Comparison of ENCODE assay signal across 14 cellular contexts in the genomic region with DNA sequence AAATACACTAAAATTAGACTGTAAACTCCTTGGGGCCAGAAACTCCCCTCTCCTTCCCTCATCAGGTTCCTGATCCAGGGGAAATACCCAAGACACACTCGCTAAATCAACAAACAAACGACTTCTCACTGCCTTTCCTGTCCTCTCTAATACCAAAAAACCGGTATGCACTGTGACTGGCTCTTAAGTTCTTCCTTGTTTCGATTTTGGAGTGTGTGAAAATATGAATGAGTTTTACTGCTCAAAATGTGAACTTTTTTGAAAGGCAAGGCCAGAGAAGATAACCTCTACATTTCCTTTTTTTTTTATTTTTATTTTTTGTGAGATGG.
DNase-seq lines count a peak whose midpoint lies in the region; ATAC-seq and TF ChIP-seq lines count a peak whose summit lies in the region.
"Had no signal": no experiment of that assay in that cellular context is flagged by ENCODE, and none has a peak within 500 bp of the region (broad histone marks: within the 10 kb centered on the region; RNA-seq: fewer than 3 reads in every experiment).

No MANE protein-coding gene starts in this region.

- 39 to 50% methylated on average over 4 of the region's 4 CpGs for WGBS in transverse colon (ENCODE audit: low coverage in 1 of 2), 2 donors
- WGBS in testis, 2 donors: 68 to 77% methylated on average over 4 of the region's 4 CpGs

- in situ Hi-C loops in transverse colon (cut with MboI; ENCODE audit: low pct_ligation_motif_present in 1 of 4, low pct_unique_long_range_greater_than_20kb in 1 of 4, low sequenced_read_pairs in 3 of 4): no loop called here

- no peak overlapping the region for H3K4me3 Mint-ChIP-seq in T-helper 2 cell treated with Interferon-gamma antibody and Interleukin-4, amounts not matched to agents 5 μg/mL and 100 μg/mL, for 36 hours
- no peak overlapping the region for H3K4me3 Mint-ChIP-seq in CD8-positive, alpha-beta T cell
- H3K4me3 Mint-ChIP-seq: CD4-positive, alpha-beta memory T cell had no signal

- DNase-seq in NOMO-1 (lab: John Stamatoyannopoulos, UW; ENCODE audit: unreplicated experiment in 2 of 2) (peak; percentile 4 to 18), NOMO-1 treated with dmso at 0.1 percent for 144 hours (lab: John Stamatoyannopoulos, UW; ENCODE audit: unreplicated experiment) (no peak), GM20000 (ENCODE audit: low spot score) (peak; percentile 42), left lung (no peak), transverse colon (no peak), testis (no peak)
- no peak for DNase-seq in T-helper 2 cell treated with Interferon-gamma antibody and Interleukin-4, amounts not matched to agents 5 μg/mL and 100 μg/mL, for 36 hours (ENCODE audit: low spot score)
- DNase-seq in CD8-positive, alpha-beta T cell: no peak
- DNase-seq: SIG-M5 had no signal

- H3K9me3 ChIP-seq in left lung: no peaks in the 10 kb centered on the region
- no peaks in the 10 kb centered on the region for H3K9me3 ChIP-seq in transverse colon
- H3K9me3 ChIP-seq in testis: no peaks in the 10 kb centered on the region
- H3K9me3 ChIP-seq in CD8-positive, alpha-beta T cell (ENCODE audit: low read length): no peaks in the 10 kb centered on the region
- H3K9me3 ChIP-seq: upper lobe of left lung had no signal

- no peak for TF ChIP-seq EP300 in transverse colon (IDR thresholded peaks at IDR 0.05; ENCODE audit: low read depth)

- H3K27ac Mint-ChIP-seq in T-helper 2 cell treated with Interferon-gamma antibody and Interleukin-4, amounts not matched to agents 5 μg/mL and 100 μg/mL, for 36 hours: peak overlapping the region; percentile 12
- no peak overlapping the region for H3K27ac Mint-ChIP-seq in CD8-positive, alpha-beta T cell
- H3K27ac Mint-ChIP-seq: CD4-positive, alpha-beta memory T cell had no signal

- peaks cover 0 to 9% of the 10 kb centered on the region in 2 donors for H3K36me3 ChIP-seq in left lung
- H3K36me3 ChIP-seq in transverse colon: no peaks in the 10 kb centered on the region
- H3K36me3 ChIP-seq in testis (ENCODE audit: low read depth, missing control alignments): no peaks in the 10 kb centered on the region
- no peaks in the 10 kb centered on the region for H3K36me3 ChIP-seq in CD8-positive, alpha-beta T cell (ENCODE audit: insufficient read depth, low read length)

- ATAC-seq in left lung: peak; percentile 65
- ATAC-seq in CD8-positive, alpha-beta T cell: no peak

- no peak for TF ChIP-seq CTCF in GM20000 (IDR thresholded peaks at IDR 0.05; ENCODE audit: extremely low read depth, missing control alignments)
- TF ChIP-seq CTCF in left lung (IDR thresholded peaks at IDR 0.05): no peak
- no peak for TF ChIP-seq CTCF in transverse colon (IDR thresholded peaks at IDR 0.05)
- no peak for TF ChIP-seq CTCF in testis (IDR thresholded peaks at IDR 0.05)
- no peak for TF ChIP-seq CTCF in CD8-positive, alpha-beta T cell (IDR thresholded peaks at IDR 0.05)

- peaks cover 5% of the 10 kb centered on the region for H3K4me1 Mint-ChIP-seq in T-helper 2 cell treated with Interferon-gamma antibody and Interleukin-4, amounts not matched to agents 5 μg/mL and 100 μg/mL, for 36 hours (ENCODE audit: low read depth)
- no peaks in the 10 kb centered on the region for H3K4me1 Mint-ChIP-seq in CD8-positive, alpha-beta T cell (ENCODE audit: low read depth)

- intact Hi-C loops in left lung (cut with DNase I) (no loop called here), transverse colon (cut with DNase I; ENCODE audit: low total_unique reads) (loop anchor here (2.0 kb wide), 1 partner anchor 57 kb away; no protein-coding TSS in a partner anchor), testis (cut with DNase I; ENCODE audit: low total_unique reads) (no loop called here)
- intact Hi-C loops in CD8-positive, alpha-beta T cell (cut with DNase I, micrococcal nuclease): no loop called here

- H3K36me3 Mint-ChIP-seq in T-helper 2 cell treated with Interferon-gamma antibody and Interleukin-4, amounts not matched to agents 5 μg/mL and 100 μg/mL, for 36 hours (ENCODE audit: low read depth): no peaks in the 10 kb centered on the region
- H3K36me3 Mint-ChIP-seq in CD8-positive, alpha-beta T cell: no peaks in the 10 kb centered on the region
- H3K36me3 Mint-ChIP-seq: CD4-positive, alpha-beta memory T cell had no signal

- H3K27ac ChIP-seq in left lung: no peak overlapping the region
- H3K27ac ChIP-seq in transverse colon: no peak overlapping the region
- H3K27ac ChIP-seq in testis: no peak overlapping the region
- no peak overlapping the region for H3K27ac ChIP-seq in CD8-positive, alpha-beta T cell (ENCODE audit: low read depth, low read length)
- H3K27ac ChIP-seq: 22Rv1, HL-60, upper lobe of left lung had no signal

- H3K27me3 Mint-ChIP-seq in T-helper 2 cell treated with Interferon-gamma antibody and Interleukin-4, amounts not matched to agents 5 μg/mL and 100 μg/mL, for 36 hours (ENCODE audit: low read depth): peaks cover 4% of the 10 kb centered on the region
- H3K27me3 Mint-ChIP-seq in CD8-positive, alpha-beta T cell (ENCODE audit: low read depth): peaks cover 8% of the 10 kb centered on the region

- H3K27me3 ChIP-seq in left lung (peaks cover 0 to 14% of the 10 kb centered on the region in 2 donors), transverse colon (no peaks in the 10 kb centered on the region), testis (no peaks in the 10 kb centered on the region)
- H3K27me3 ChIP-seq in CD8-positive, alpha-beta T cell (ENCODE audit: insufficient read depth, low read length): no peaks in the 10 kb centered on the region
- H3K27me3 ChIP-seq: upper lobe of left lung had no signal

- POLR2A ChIA-PET in CD8-positive, alpha-beta T cell (lab: Charles Lee): no interaction called here

- TF ChIP-seq POLR2A in transverse colon (IDR thresholded peaks at IDR 0.05) (no peak), testis (IDR thresholded peaks at IDR 0.05) (no peak)

- CTCF ChIA-PET in CD8-positive, alpha-beta T cell (lab: Charles Lee): interaction anchor here (1.3 kb wide), 1 partner anchor 10 kb away, joined by 4 read pairs; no protein-coding TSS in a partner anchor

- H3K9me3 Mint-ChIP-seq in T-helper 2 cell treated with Interferon-gamma antibody and Interleukin-4, amounts not matched to agents 5 μg/mL and 100 μg/mL, for 36 hours: no peaks in the 10 kb centered on the region
- no peaks in the 10 kb centered on the region for H3K9me3 Mint-ChIP-seq in CD8-positive, alpha-beta T cell
- H3K9me3 Mint-ChIP-seq: activated naive CD4-positive, alpha-beta T cell treated with anti-CD3 and anti-CD28 coated beads, Interleukin-2, amount 50 U/mL, for 72 hours had no signal

- no peak overlapping the region for H3K4me3 ChIP-seq in left lung
- H3K4me3 ChIP-seq in transverse colon: no peak overlapping the region
- no peak overlapping the region for H3K4me3 ChIP-seq in testis
- H3K4me3 ChIP-seq in CD8-positive, alpha-beta T cell (ENCODE audit: low read depth, low read length): no peak overlapping the region
- H3K4me3 ChIP-seq: upper lobe of left lung had no signal

- H3K4me1 ChIP-seq in left lung: no peaks in the 10 kb centered on the region
- H3K4me1 ChIP-seq in transverse colon: no peaks in the 10 kb centered on the region
- H3K4me1 ChIP-seq in testis: no peaks in the 10 kb centered on the region
- no peaks in the 10 kb centered on the region for H3K4me1 ChIP-seq in CD8-positive, alpha-beta T cell (ENCODE audit: insufficient read depth, low read length)

Comparison
In these comparisons a context has a peak if more than half of its experiments do, and no peak if none do; other contexts are left out.
1. DNase-seq: peak in NOMO-1 (2 of 2) and GM20000 (single experiment); none in NOMO-1 treated with dmso at 0.1 percent for 144 hours (single experiment), T-helper 2 cell treated with Interferon-gamma antibody and Interleukin-4, amounts not matched to agents 5 μg/mL and 100 μg/mL, for 36 hours (single experiment), left lung (0 of 2), transverse colon (single experiment), testis (single experiment) and CD8-positive, alpha-beta T cell (0 of 7).